ENCODE assay signal across 9 cellular contexts in genomic region chr18:2948038-2948437, GRCh38.
DNase-seq lines count a peak whose midpoint lies in the region; ATAC-seq and TF ChIP-seq lines count a peak whose summit lies in the region.
"Had no signal": no experiment of that assay in that cellular context is flagged by ENCODE, and none has a peak within 500 bp of the region (broad histone marks: within the 10 kb centered on the region; RNA-seq: fewer than 3 reads in every experiment).

No MANE protein-coding gene starts in this region.

- peaks cover 9% of the 10 kb centered on the region for H3K36me3 Mint-ChIP-seq in neural crest cell (ENCODE audit: low read depth)

- H3K4me3 Mint-ChIP-seq in neural crest cell, result no peak overlapping the region
- H3K4me3 Mint-ChIP-seq: central memory CD8-positive, alpha-beta T cell had no signal

- no peaks in the 10 kb centered on the region for H3K9me3 Mint-ChIP-seq in neural crest cell
- H3K9me3 Mint-ChIP-seq: central memory CD8-positive, alpha-beta T cell had no signal

- TF ChIP-seq CTCF in epithelial cell of proximal tubule (conservative IDR thresholded peaks at IDR 0.05; ENCODE audit: low read depth, low read length) (peak; percentile 43), neural crest cell (conservative IDR thresholded peaks at IDR 0.05) (peak; percentile 46), GM10248 (IDR thresholded peaks at IDR 0.05; ENCODE audit: control extremely low read depth, extremely low read depth, low read depth, missing control alignments) (no peak)

- H3K27me3 Mint-ChIP-seq in neural crest cell (ENCODE audit: low read depth), result no peaks in the 10 kb centered on the region
- H3K27me3 Mint-ChIP-seq: central memory CD8-positive, alpha-beta T cell had no signal

- no peak overlapping the region for H3K27ac Mint-ChIP-seq in neural crest cell (ENCODE audit: unreplicated experiment)

- POLR2A ChIA-PET in GM10248 (lab: Yijun Ruan, JAX), result no interaction called here

- peaks cover 4% of the 10 kb centered on the region for H3K4me1 Mint-ChIP-seq in neural crest cell

- CTCF ChIA-PET in GM10248 (lab: Yijun Ruan, JAX), result interaction anchor here (0.8 to 2.0 kb wide), 12 partner anchors 9 to 298 kb away, joined by 3 to 8 read pairs (median 4); no protein-coding TSS in a partner anchor

- no peak for ATAC-seq in HG02852 (IDR thresholded peaks at IDR 0.05; ENCODE audit: unreplicated experiment)

- peak; percentile 13 for DNase-seq in EL
- DNase-seq in NCI-H69 (lab: John Stamatoyannopoulos, UW), result peak; percentile 24
- no peak for DNase-seq in epithelial cell of proximal tubule (ENCODE audit: low read depth)
- no peak for DNase-seq in neural crest cell (ENCODE audit: low read depth, low spot score)
- DNase-seq in NCI-H2107 (lab: John Stamatoyannopoulos, UW), result no peak
- no peak for DNase-seq in GM10248 (ENCODE audit: extremely low spot score)
- no peak for DNase-seq in inferior parietal cortex (ENCODE audit: extremely low spot score)

- no peak overlapping the region for H3K4me3 ChIP-seq in epithelial cell of proximal tubule (ENCODE audit: low read depth, low read length)

Comparison
In these comparisons a context has a peak if more than half of its experiments do, and no peak if none do; other contexts are left out.
1. DNase-seq: peak in EL (single experiment) and NCI-H69 (single experiment); none in epithelial cell of proximal tubule (single experiment), neural crest cell (single experiment), NCI-H2107 (single experiment), GM10248 (single experiment) and inferior parietal cortex (single experiment).